24 cellular contexts compared by ENCODE assay signal in the genomic region with DNA sequence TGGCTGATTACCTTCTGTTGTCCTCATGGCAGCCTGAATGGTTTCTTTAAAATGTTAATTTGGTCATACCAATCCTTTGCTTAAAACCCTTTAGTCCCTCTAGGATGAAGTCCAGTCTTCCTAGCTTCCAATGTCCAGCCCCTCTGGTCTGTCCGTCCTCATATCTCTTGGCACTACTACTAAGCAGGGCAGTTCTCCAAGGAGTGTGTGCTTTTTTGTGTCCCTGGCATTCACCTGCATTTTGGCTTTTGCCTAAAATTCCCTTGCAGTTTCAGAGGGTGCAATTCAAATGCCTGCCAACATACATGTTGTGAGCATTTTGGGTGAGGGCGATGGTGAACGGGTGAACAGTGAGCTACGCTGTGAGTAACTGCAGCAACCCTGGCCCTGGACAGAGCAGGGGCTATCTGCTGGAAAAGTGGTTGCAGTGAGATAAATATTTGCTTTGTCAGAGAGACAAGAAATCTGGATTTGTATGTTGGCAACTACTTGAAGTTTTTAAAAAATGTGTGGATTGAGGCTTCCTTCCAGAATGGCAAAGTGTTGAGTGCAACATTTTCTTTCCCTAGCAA. TPM values are rescaled to one million over a fixed set of nuclear protein-coding genes. Genes with fewer than 3 reads are reported as not detected.
DNase-seq lines count a peak whose midpoint lies in the region; ATAC-seq, FAIRE-seq and TF ChIP-seq lines count a peak whose summit lies in the region.
"Had no signal": no experiment of that assay in that cellular context is flagged by ENCODE, and none has a peak within 500 bp of the region (broad histone marks: within the 10 kb centered on the region; RNA-seq: fewer than 3 reads in every experiment).

No MANE protein-coding gene starts in this region.

- TF ChIP-seq EP300 in HepG2 (IDR thresholded peaks at IDR 0.05; ENCODE audit: low read depth in 2 of 2, low read length in 2 of 2), result no peak
- no peak for TF ChIP-seq EP300 in HepG2 (CRISPR knock-in tag; IDR thresholded peaks at IDR 0.05; ENCODE audit: borderline replicate concordance)

- no peak for TF ChIP-seq RAD21 in HepG2 (CRISPR knock-in tag; IDR thresholded peaks at IDR 0.05)

- no peaks in the 10 kb centered on the region for H4K20me1 ChIP-seq in HepG2 (ENCODE audit: insufficient read depth, low read length)
- H4K20me1 ChIP-seq in OCI-LY3 (ENCODE audit: insufficient read depth, low read length), result peaks cover 20% of the 10 kb centered on the region

- DNase-seq in right lobe of liver (peak in 1 of 3 donors; percentile 56), HepG2 (ENCODE audit: low spot score) (no peak), aorta (no peak), SW480 (ENCODE audit: low spot score) (no peak), ecto neural progenitor cell (ENCODE audit: low spot score) (no peak)
- DNase-seq: C1 segment of cervical spinal cord; Caco-2; CD4-positive, CD25-positive, alpha-beta regulatory T cell; CD8-positive, alpha-beta T cell; DMS153; DND-41; GM23248; H7; HCEC 1CT had no signal

- H3K36me3 ChIP-seq in right lobe of liver (no peaks in the 10 kb centered on the region), HepG2 (replicated peaks in 1 of 2; ENCODE audit: control insufficient read depth in 1 of 2, insufficient read depth in 2 of 2, low read length in 2 of 2) (no peaks in the 10 kb centered on the region), OCI-LY3 (replicated peaks; ENCODE audit: low read depth, low read length) (no peaks in the 10 kb centered on the region), mucosa of rectum (ENCODE audit: control insufficient read depth in 2 of 2, insufficient read depth in 2 of 2, low read length in 2 of 2) (no peaks in the 10 kb centered on the region), aorta (ENCODE audit: control insufficient read depth in 1 of 2, insufficient read depth in 2 of 2, low read length in 1 of 2) (no peaks in the 10 kb centered on the region)

- intact Hi-C loops in right lobe of liver (cut with DNase I) (no loop called here), HepG2 (cut with micrococcal nuclease; ENCODE audit: unreplicated experiment) (no loop called here), aorta (cut with DNase I) (no loop called here)

- POLR2A ChIA-PET in HepG2 (lab: Yijun Ruan, JAX), result no interaction called here

- peaks cover 0 to 11% (median 4%) of the 10 kb centered on the region in 4 donors for H3K4me1 ChIP-seq in right lobe of liver
- H3K4me1 ChIP-seq in HepG2 (ENCODE audit: insufficient read depth, low read length), result no peaks in the 10 kb centered on the region
- peaks cover 13% of the 10 kb centered on the region for H3K4me1 ChIP-seq in OCI-LY3 (ENCODE audit: low read length)
- peaks cover 0 to 11% of the 10 kb centered on the region in 2 donors for H3K4me1 ChIP-seq in mucosa of rectum (ENCODE audit: control insufficient read depth in 2 of 2, insufficient read depth in 2 of 2, low read length in 2 of 2)
- peaks cover 7 to 16% of the 10 kb centered on the region in 2 donors for H3K4me1 ChIP-seq in aorta (ENCODE audit: control insufficient read depth in 1 of 2, insufficient read depth in 2 of 2, low read length in 2 of 2)
- H3K4me1 ChIP-seq: Caco-2 had no signal

- TF ChIP-seq CTCF in right lobe of liver (IDR thresholded peaks at IDR 0.05), result no peak
- no peak for TF ChIP-seq CTCF in HepG2 (CRISPR knock-in tag; IDR thresholded peaks at IDR 0.05)
- TF ChIP-seq CTCF in OCI-LY3 (IDR thresholded peaks at IDR 0.05; ENCODE audit: low read depth, low read length), result no peak

- H3K4me2 ChIP-seq in HepG2 (ENCODE audit: low read depth, low read length), result no peak overlapping the region
- H3K4me2 ChIP-seq in OCI-LY3 (ENCODE audit: low read length), result peak overlapping the region; percentile 54

- in situ Hi-C loops in HepG2 (cut with HindIII; ENCODE audit: extremely low pct_ligation_motif_present, low pct_unique_long_range_greater_than_20kb), result no loop called here

- no peak for FAIRE-seq in HepG2 (lab: Jason Lieb, UNC)
- FAIRE-seq: G401.6, GM12892, GM19239, H1 had no signal

- ATAC-seq in right lobe of liver (peak in 3 of 4 donors; percentile 86 to 94 (median 92)), HepG2 (no peak), aorta (ENCODE audit: low FRiP score) (peak; percentile 59), GM18868 (IDR thresholded peaks at IDR 0.05; ENCODE audit: unreplicated experiment) (no peak)
- ATAC-seq: CD8-positive, alpha-beta T cell had no signal

- TF ChIP-seq POLR2A in right lobe of liver (IDR thresholded peaks at IDR 0.05), result no peak
- TF ChIP-seq POLR2A in HepG2 (IDR thresholded peaks at IDR 0.05; ENCODE audit: insufficient read depth in 1 of 2, low read depth in 2 of 2, low read length in 2 of 2), result no peak

- H2AFZ ChIP-seq in HepG2 (ENCODE audit: low read length) (no peak overlapping the region), OCI-LY3 (ENCODE audit: low read depth, low read length) (no peak overlapping the region)
- H2AFZ ChIP-seq: GM23248 had no signal

- H3K27me3 ChIP-seq in right lobe of liver (no peaks in the 10 kb centered on the region), HepG2 (ENCODE audit: control insufficient read depth in 1 of 2, insufficient read depth in 2 of 2, low read length in 2 of 2) (0 out of 5 replicates have a peak, but pooled peaks cover 0 to 3% of the 10 kb centered on the region in 2 experiments), OCI-LY3 (ENCODE audit: low read depth, low read length) (peaks cover 73% of the 10 kb centered on the region), mucosa of rectum (ENCODE audit: control insufficient read depth in 2 of 2, insufficient read depth in 2 of 2, low read length in 2 of 2) (peaks cover 0 to 3% of the 10 kb centered on the region in 2 donors), aorta (ENCODE audit: control insufficient read depth in 1 of 2, insufficient read depth in 2 of 2, low read length in 1 of 2) (no peaks in the 10 kb centered on the region)

- WGBS in right lobe of liver (ENCODE audit: insufficient coverage, low coverage, low lambda C conversion rate, missing lambda C conversion rate), result 25% methylated on average over 4 of the region's 4 CpGs
- 31% methylated on average over 4 of the region's 4 CpGs for WGBS in HepG2 (ENCODE audit: low lambda C conversion rate)
- 7 to 9% methylated on average over 4 of the region's 4 CpGs for WGBS in aorta, 2 donors

- BruUV-seq in HepG2 (replicated peaks; lab: Mats Ljungman, UMichigan), result no TSS peak

- CTCF ChIA-PET in HepG2 (lab: Yijun Ruan, JAX; ENCODE audit: low intra/inter-chr PET ratio, low total read pairs), result no interaction called here

- H3K27ac ChIP-seq in right lobe of liver, result no peak overlapping the region
- no peak overlapping the region for H3K27ac ChIP-seq in HepG2 (ENCODE audit: extremely low read length, insufficient read depth, low read length)
- H3K27ac ChIP-seq in OCI-LY3 (ENCODE audit: low read length), result no peak overlapping the region
- H3K27ac ChIP-seq in mucosa of rectum (ENCODE audit: low read depth in 2 of 2, low read length in 2 of 2), result peak overlapping the region in 1 of 2 donors; percentile 6
- peak overlapping the region in 1 of 2 donors; percentile 33 for H3K27ac ChIP-seq in aorta (ENCODE audit: low read depth in 1 of 2, low read length in 2 of 2)
- H3K27ac ChIP-seq: GM23248 had no signal

- H3K79me2 ChIP-seq in HepG2 (ENCODE audit: insufficient read depth, low read length), result no peaks in the 10 kb centered on the region
- no peaks in the 10 kb centered on the region for H3K79me2 ChIP-seq in OCI-LY3 (ENCODE audit: low read length)

- H3K9ac ChIP-seq in HepG2 (ENCODE audit: insufficient read depth, low read depth, low read length) (no peak overlapping the region), OCI-LY3 (ENCODE audit: low read length) (no peak overlapping the region), mucosa of rectum (ENCODE audit: low read depth in 1 of 2, low read length in 2 of 2) (no peak overlapping the region)
- H3K9ac ChIP-seq: GM23248 had no signal

- no peak overlapping the region for H3K4me3 ChIP-seq in right lobe of liver
- H3K4me3 ChIP-seq in HepG2 (replicated peaks in 1 of 3; ENCODE audit: insufficient read depth in 1 of 3, low read depth in 2 of 3, low read length in 3 of 3), result no peak overlapping the region
- H3K4me3 ChIP-seq in OCI-LY3 (ENCODE audit: low read length), result no peak overlapping the region
- H3K4me3 ChIP-seq in mucosa of rectum (ENCODE audit: low read length in 2 of 2), result peak overlapping the region; percentile 36 to 65
- no peak overlapping the region for H3K4me3 ChIP-seq in aorta (ENCODE audit: low read length in 2 of 2)
- H3K4me3 ChIP-seq: GM23248 had no signal

- H3K9me3 ChIP-seq in right lobe of liver, result no peaks in the 10 kb centered on the region
- H3K9me3 ChIP-seq in HepG2 (ENCODE audit: low read length), result no peaks in the 10 kb centered on the region
- no peaks in the 10 kb centered on the region for H3K9me3 ChIP-seq in OCI-LY3 (ENCODE audit: insufficient read depth, low read length)
- no peaks in the 10 kb centered on the region for H3K9me3 ChIP-seq in mucosa of rectum (ENCODE audit: control insufficient read depth in 2 of 2, low read length in 2 of 2)
- no peaks in the 10 kb centered on the region for H3K9me3 ChIP-seq in aorta (ENCODE audit: control insufficient read depth, low read length)
- H3K9me3 ChIP-seq: Caco-2 had no signal

RNA-seq across cellular contexts. Expression of gene GALNT8, which starts 14.5 kb away (rescaled TPM):
- total RNA-seq in right lobe of liver, result under 1 TPM in 4 of 6 experiments, not detected in 2; 0.09 to 0.37 (median 0.11) TPM
- not detected in 2 replicates for total RNA-seq in HepG2 (2016; rRNA removed; fragmentation: Illumina TruSeq; extraction: Trizol)
- total RNA-seq in HepG2 (2016; cell fraction: cytosol; rRNA removed; fragmentation: Illumina TruSeq; extraction: Trizol; ENCODE audit: low read depth), result 0.09 TPM in 1 of 2 replicates, not detected in the other
- total RNA-seq in HepG2 (2016; cell fraction: insoluble cytoplasmic fraction; rRNA removed; fragmentation: Illumina TruSeq; extraction: Trizol), result not detected in 2 replicates
- 0.12 TPM in 1 of 2 replicates, not detected in the other for total RNA-seq in HepG2 (2016; cell fraction: membrane; rRNA removed; fragmentation: Illumina TruSeq; extraction: Trizol)
- total RNA-seq in HepG2 (2016; cell fraction: nucleus; rRNA removed; fragmentation: Illumina TruSeq; extraction: Trizol), result not detected in 2 replicates
- 0.05 and 0.45 TPM in 2 replicates for polyA plus RNA-seq in HepG2 (2011; rRNA removed)
- 0.03 TPM in 1 of 2 replicates, not detected in the other for polyA plus RNA-seq in HepG2 (2011; cell fraction: cytosol; rRNA removed)
- 0.42 and 0.45 TPM in 2 replicates for polyA plus RNA-seq in HepG2 (2011; cell fraction: nucleus; rRNA removed)
- polyA plus RNA-seq in HepG2 (2012), result 0.07 TPM in 1 of 2 replicates, not detected in the other
- polyA plus RNA-seq in HepG2 (2016; cell fraction: cytosol; fragmentation: Illumina TruSeq; extraction: Trizol; ENCODE audit: low read depth), result not detected in 2 replicates
- not detected in 2 replicates for polyA plus RNA-seq in HepG2 (2016; cell fraction: insoluble cytoplasmic fraction; fragmentation: Illumina TruSeq; extraction: Trizol; ENCODE audit: low read depth)
- polyA plus RNA-seq in HepG2 (2016; cell fraction: membrane; fragmentation: Illumina TruSeq; extraction: Trizol; ENCODE audit: low read depth), result not detected in 2 replicates
- polyA plus RNA-seq in HepG2 (2016; cell fraction: nucleus; fragmentation: Illumina TruSeq; extraction: Trizol; ENCODE audit: insufficient read depth, low read depth), result not detected in 2 replicates
- 0.28 TPM in 1 of 2 replicates, not detected in the other for polyA minus RNA-seq in HepG2 (2011; rRNA and poly(A)+ RNA removed; ENCODE audit: low replicate concordance)
- not detected in 2 replicates for polyA minus RNA-seq in HepG2 (2011; cell fraction: cytosol; rRNA and poly(A)+ RNA removed)
- polyA minus RNA-seq in HepG2 (2011; cell fraction: nucleus; rRNA and poly(A)+ RNA removed), result 0.25 and 1.0 TPM in 2 replicates
- total RNA-seq in aorta, result 1 to 10 TPM; 4.7 to 6.9 TPM
- 1 to 10 TPM; 1.4 to 1.6 TPM for polyA plus RNA-seq in aorta
- total RNA-seq: A172, A673, Caco-2, GM23248 had no signal
- polyA plus RNA-seq: BJ, GM23248 had no signal

Comparison
In these comparisons a context has a peak if more than half of its experiments do, and no peak if none do; other contexts are left out.
1. ATAC-seq: peak in right lobe of liver (3 of 4) and aorta (single experiment); none in HepG2 (single experiment) and GM18868 (single experiment).
2. H3K4me3 ChIP-seq: peak in mucosa of rectum (2 of 2); none in right lobe of liver (0 of 3), HepG2 (0 of 3), OCI-LY3 (single experiment) and aorta (0 of 2).